Comparison of ENCODE assay signal across 21 cellular contexts in the genomic region with DNA sequence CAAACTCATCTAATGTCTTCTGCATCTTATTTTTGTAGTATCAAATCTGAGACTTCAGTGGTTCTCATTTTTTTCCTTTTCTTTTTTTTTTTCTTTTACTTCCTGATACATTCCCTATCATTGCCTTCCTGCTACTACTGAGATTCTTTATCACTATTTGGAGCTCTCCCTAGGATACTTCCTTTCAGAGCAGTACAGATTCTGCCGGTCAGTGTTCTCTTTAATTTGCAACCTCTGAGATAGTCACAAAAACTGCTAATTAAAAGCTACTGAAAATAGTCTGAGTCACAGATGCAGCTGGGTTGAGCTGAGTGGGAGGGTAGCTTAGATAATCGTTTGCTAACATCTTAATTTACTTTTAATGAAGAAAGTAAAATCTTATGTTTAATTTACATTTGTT.
"Had no signal": no experiment of that assay in that cellular context is flagged by ENCODE, and none has a peak within 500 bp of the region (broad histone marks: within the 10 kb centered on the region; RNA-seq: fewer than 3 reads in every experiment).

No MANE protein-coding gene starts in this region.

- H3K4me1 Mint-ChIP-seq: activated B cell treated with CpG ODN at 0.5 μM for 24 hours, memory B cell, natural killer cell, T-helper 17 cell had no signal

- H3K36me3 ChIP-seq: esophagus muscularis mucosa had no signal

- H3K9me3 ChIP-seq: body of pancreas, esophagus muscularis mucosa had no signal

- DNase-seq: activated B cell treated with CpG ODN at 0.5 μM for 24 hours; activated CD4-positive, alpha-beta T cell treated with anti-CD3 and anti-CD28 coated beads for 48 hours; activated CD8-positive, alpha-beta memory T cell treated with anti-CD3 and anti-CD28 coated beads, Interleukin-2, amount 50 U/mL, for 4 hours; activated CD8-positive, alpha-beta T cell treated with anti-CD3 and anti-CD28 coated beads, Interleukin-2, amount 10 ng/mL, durations not matched to agents 7 days and 5 days; activated gamma-delta T cell; activated T-cell treated with anti-CD3 and anti-CD28 coated beads, Interleukin-2, amount 50 U/mL, for 72 hours; body of pancreas; caudate nucleus; left ventricle myocardium superior; natural killer cell; right cardiac atrium; stimulated activated CD4-positive, alpha-beta T cell treated with anti-CD3 and anti-CD28 coated beads, Interleukin-15, amount 100 ng/mL, for 24 hours; stimulated activated CD4-positive, alpha-beta T cell treated with anti-CD3 and anti-CD28 coated beads, Interleukin-4, amount 100 ng/mL, for 4 hours; stimulated activated naive CD8-positive, alpha-beta T cell treated with anti-CD3 and anti-CD28 coated beads, Interleukin-15, Interleukin-2, amounts not matched to agents 100 U/mL and 50 U/mL, for 24 hours; T-helper 17 cell; trophoblast cell had no signal

- H3K4me3 ChIP-seq: body of pancreas, esophagus muscularis mucosa, skin epidermis had no signal

- H3K36me3 Mint-ChIP-seq: activated naive CD4-positive, alpha-beta T cell treated with anti-CD3 and anti-CD28 coated beads, Interleukin-2, amount 50 U/mL, for 72 hours; memory B cell; natural killer cell had no signal

- H3K27me3 Mint-ChIP-seq: activated B cell treated with CpG ODN at 0.5 μM for 24 hours, memory B cell, progenitor cell of endocrine pancreas, T-helper 17 cell had no signal

- H3K27ac Mint-ChIP-seq: activated B cell treated with CpG ODN at 0.5 μM for 24 hours; activated CD8-positive, alpha-beta T cell treated with anti-CD3 and anti-CD28 coated beads, Interleukin-2, amount 10 ng/mL, durations not matched to agents 7 days and 5 days; activated naive CD4-positive, alpha-beta T cell treated with anti-CD3 and anti-CD28 coated beads, Interleukin-2, amount 50 U/mL, for 72 hours; activated T-cell treated with anti-CD3 and anti-CD28 coated beads, Interleukin-2, amount 50 U/mL, for 72 hours; memory B cell; natural killer cell; progenitor cell of endocrine pancreas; T-helper 17 cell had no signal

- H3K4me3 Mint-ChIP-seq: activated B cell treated with CpG ODN at 0.5 μM for 24 hours; activated CD8-positive, alpha-beta T cell treated with anti-CD3 and anti-CD28 coated beads, Interleukin-2, amount 10 ng/mL, durations not matched to agents 7 days and 5 days; activated T-cell treated with anti-CD3 and anti-CD28 coated beads, Interleukin-2, amount 50 U/mL, for 72 hours; memory B cell; natural killer cell; T-helper 17 cell had no signal

- ATAC-seq: activated CD8-positive, alpha-beta T cell treated with anti-CD3 and anti-CD28 coated beads, Interleukin-2, amount 10 ng/mL, durations not matched to agents 7 days and 5 days; activated naive CD4-positive, alpha-beta T cell treated with anti-CD3 and anti-CD28 coated beads, Interleukin-2, amount 50 U/mL, for 72 hours; activated T-cell treated with anti-CD3 and anti-CD28 coated beads, Interleukin-2, amount 50 U/mL, for 72 hours; body of pancreas; left ventricle myocardium superior; natural killer cell; right cardiac atrium; stimulated activated naive CD8-positive, alpha-beta T cell treated with anti-CD3 and anti-CD28 coated beads, Interleukin-15, Interleukin-2, amounts not matched to agents 100 U/mL and 50 U/mL, for 24 hours; T-helper 17 cell had no signal

- H3K27me3 ChIP-seq: body of pancreas, esophagus muscularis mucosa had no signal

- H3K27ac ChIP-seq: body of pancreas, esophagus muscularis mucosa, skin epidermis had no signal

- H3K4me1 ChIP-seq: body of pancreas, esophagus muscularis mucosa had no signal
